ENCODE assay signal across 8 cellular contexts in genomic region chr12:124774054-124774461, GRCh38.
DNase-seq lines count a peak whose midpoint lies in the region; ATAC-seq and TF ChIP-seq lines count a peak whose summit lies in the region.

No MANE protein-coding gene starts in this region.

- no CpG with 5 or more reads among the region's 12 CpGs for WGBS in H9 (ENCODE audit: extremely low coverage, insufficient read length, low lambda C conversion rate)

- H2AFZ ChIP-seq in H9 (ENCODE audit: low read length) = no peak overlapping the region

- no peak for TF ChIP-seq CTCF in H9 (conservative IDR thresholded peaks at IDR 0.05)
- no peak for TF ChIP-seq CTCF in mesothelial cell of epicardium (IDR thresholded peaks at IDR 0.05; ENCODE audit: unreplicated experiment)

- no peaks in the 10 kb centered on the region for H3K27me3 ChIP-seq in H9 (ENCODE audit: insufficient read depth, low read length)

- no peak overlapping the region for H2BK12ac ChIP-seq in H9 (ENCODE audit: insufficient read length, low read depth, low read length)

- no peak overlapping the region for H4K5ac ChIP-seq in H9 (ENCODE audit: insufficient read length, low read depth, low read length)

- no peaks in the 10 kb centered on the region for H3K9me3 ChIP-seq in H9 (ENCODE audit: control insufficient read depth, low read depth, low read length)

- no peak overlapping the region for H3K56ac ChIP-seq in H9 (ENCODE audit: insufficient read length, low read depth, low read length)

- H4K91ac ChIP-seq in H9 (ENCODE audit: insufficient read length, low read depth, low read length) = no peak overlapping the region

- no peaks in the 10 kb centered on the region for H3K79me1 ChIP-seq in H9 (ENCODE audit: insufficient read depth, low read depth, low read length, poor library complexity, severe bottlenecking)

- H3K27me3 Mint-ChIP-seq in activated T-cell treated with anti-CD3 and anti-CD28 coated beads, Interleukin-2, amount 50 U/mL, for 4 hours (ENCODE audit: low read depth) = peaks cover 6% of the 10 kb centered on the region
- H3K27me3 Mint-ChIP-seq in natural killer cell treated with Interleukin-12 subunit alpha and Interleukin-12 subunit beta and Interleukin-15 and Interleukin-18, amount 100 ng/mL, for 72 hours = peaks cover 0 to 21% of the 10 kb centered on the region in 2 donors
- H3K27me3 Mint-ChIP-seq in H9 (ENCODE audit: low read depth) (peaks cover 26% of the 10 kb centered on the region), mesothelial cell of epicardium (ENCODE audit: low read depth) (peaks cover 7% of the 10 kb centered on the region)

- no peak overlapping the region for H2BK15ac ChIP-seq in H9 (ENCODE audit: low read depth, low read length)

- H3K27ac Mint-ChIP-seq in natural killer cell treated with Interleukin-12 subunit alpha and Interleukin-12 subunit beta and Interleukin-15 and Interleukin-18, amount 100 ng/mL, for 72 hours = peak overlapping the region; percentile 72 to 97
- H3K27ac Mint-ChIP-seq in H9 (no peak overlapping the region), mesothelial cell of epicardium (no peak overlapping the region)

- no peak overlapping the region for H2BK120ac ChIP-seq in H9 (ENCODE audit: low read depth, low read length, poor library complexity, severe bottlenecking)

- no peaks in the 10 kb centered on the region for H3K9me3 Mint-ChIP-seq in activated T-cell treated with anti-CD3 and anti-CD28 coated beads, Interleukin-2, amount 50 U/mL, for 4 hours
- no peaks in the 10 kb centered on the region for H3K9me3 Mint-ChIP-seq in natural killer cell treated with Interleukin-12 subunit alpha and Interleukin-12 subunit beta and Interleukin-15 and Interleukin-18, amount 100 ng/mL, for 72 hours
- H3K9me3 Mint-ChIP-seq in H9 (peaks cover 3% of the 10 kb centered on the region in 2 experiments; a peak in 2 of 5 replicates), mesothelial cell of epicardium (peaks cover 3% of the 10 kb centered on the region)

- no peaks in the 10 kb centered on the region for H3K36me3 Mint-ChIP-seq in activated T-cell treated with anti-CD3 and anti-CD28 coated beads, Interleukin-2, amount 50 U/mL, for 4 hours (ENCODE audit: insufficient read depth)
- peaks cover 6% of the 10 kb centered on the region for H3K36me3 Mint-ChIP-seq in natural killer cell treated with Interleukin-12 subunit alpha and Interleukin-12 subunit beta and Interleukin-15 and Interleukin-18, amount 100 ng/mL, for 72 hours
- peaks cover 0 to 4% (median 3%) of the 10 kb centered on the region in 3 experiments; a peak in 2 of 7 replicates for H3K36me3 Mint-ChIP-seq in H9 (ENCODE audit: insufficient read depth in 1 of 3, low read depth in 3 of 3)
- H3K36me3 Mint-ChIP-seq in mesothelial cell of epicardium = no peaks in the 10 kb centered on the region

- H2BK5ac ChIP-seq in H9 (ENCODE audit: insufficient read length, low read length) = no peak overlapping the region

- H3K4me3 Mint-ChIP-seq in activated T-cell treated with anti-CD3 and anti-CD28 coated beads, Interleukin-2, amount 50 U/mL, for 4 hours = peak overlapping the region; percentile 50
- H3K4me3 Mint-ChIP-seq in natural killer cell treated with Interleukin-12 subunit alpha and Interleukin-12 subunit beta and Interleukin-15 and Interleukin-18, amount 100 ng/mL, for 72 hours = peak overlapping the region; percentile 86
- H3K4me3 Mint-ChIP-seq in H9 (no peak overlapping the region), mesothelial cell of epicardium (no peak overlapping the region)

- no peaks in the 10 kb centered on the region; the same call in 1 of the 2 replicates for H3K4me1 ChIP-seq in H9 (ENCODE audit: insufficient read depth, low read length)

- no peak for DNase-seq in activated T-cell treated with anti-CD3 and anti-CD28 coated beads, Interleukin-2, amount 50 U/mL, for 4 hours
- no peak for DNase-seq in activated T-cell treated with anti-CD3 and anti-CD28 coated beads, Interleukin-2, amount 50 U/mL, for 1 hour
- DNase-seq in activated CD4-positive, alpha-beta T cell treated with anti-CD3 and anti-CD28 coated beads, Interleukin-2, amount 50 U/mL, for 48 hours = peak; percentile 39 to 46
- peak; percentile 84 for DNase-seq in natural killer cell treated with Interleukin-12 subunit alpha and Interleukin-12 subunit beta and Interleukin-15 and Interleukin-18, amount 100 ng/mL, for 72 hours (ENCODE audit: low spot score)
- DNase-seq in H9 = no peak
- DNase-seq in mesothelial cell of epicardium (ENCODE audit: low spot score in 2 of 2, unreplicated experiment in 2 of 2) = no peak
- no peak for DNase-seq in COLO829 (ENCODE audit: low spot score)

- no peaks in the 10 kb centered on the region for H3K79me2 ChIP-seq in H9 (ENCODE audit: insufficient read depth, low read length)

- H3K4ac ChIP-seq in H9 (ENCODE audit: low read depth, low read length) = no peak overlapping the region

- no peak overlapping the region for H3K27ac ChIP-seq in H9 (ENCODE audit: insufficient read length, low read depth, low read length)

- H3K9ac ChIP-seq in H9 (ENCODE audit: extremely low read depth, insufficient read length, low read length) = no peak overlapping the region

- no peaks in the 10 kb centered on the region for H3K23me2 ChIP-seq in H9 (ENCODE audit: insufficient read length, low read depth, low read length, poor library complexity, severe bottlenecking)

- H2BK20ac ChIP-seq in H9 (ENCODE audit: low read depth, low read length, poor library complexity, severe bottlenecking) = no peak overlapping the region

- no peak overlapping the region for H2AK5ac ChIP-seq in H9 (ENCODE audit: insufficient read length, low read length)

- no peaks in the 10 kb centered on the region for H4K20me1 ChIP-seq in H9 (ENCODE audit: control insufficient read depth, insufficient read depth, insufficient read length)

- H3K14ac ChIP-seq in H9 (ENCODE audit: insufficient read depth, low read length) = no peak overlapping the region

- no peak overlapping the region for H3K23ac ChIP-seq in H9 (ENCODE audit: insufficient read length, low read depth, low read length)

- H3K4me1 Mint-ChIP-seq in activated T-cell treated with anti-CD3 and anti-CD28 coated beads, Interleukin-2, amount 50 U/mL, for 4 hours (ENCODE audit: low read depth) = peaks cover 27% of the 10 kb centered on the region
- H3K4me1 Mint-ChIP-seq in natural killer cell treated with Interleukin-12 subunit alpha and Interleukin-12 subunit beta and Interleukin-15 and Interleukin-18, amount 100 ng/mL, for 72 hours (ENCODE audit: low read depth in 2 of 2) = peaks cover 22 to 43% of the 10 kb centered on the region in 2 donors
- H3K4me1 Mint-ChIP-seq in H9 (peaks cover 14 to 18% of the 10 kb centered on the region in 2 experiments), mesothelial cell of epicardium (peaks cover 7% of the 10 kb centered on the region)

- H3T11ph ChIP-seq in H9 (ENCODE audit: low read length) = no peak overlapping the region

- peak; percentile 1 to 9 for ATAC-seq in activated T-cell treated with anti-CD3 and anti-CD28 coated beads, Interleukin-2, amount 50 U/mL, for 4 hours
- ATAC-seq in HG02970 (IDR thresholded peaks at IDR 0.05; ENCODE audit: low FRiP score, unreplicated experiment) = peak; percentile 48
- peak; percentile 69 to 77 for ATAC-seq in natural killer cell treated with Interleukin-12 subunit alpha and Interleukin-12 subunit beta and Interleukin-15 and Interleukin-18, amount 100 ng/mL, for 72 hours

- no peak overlapping the region for H3K18ac ChIP-seq in H9 (ENCODE audit: insufficient read length, low read depth, low read length)

- no peak overlapping the region for H4K8ac ChIP-seq in H9 (replicated peaks; ENCODE audit: insufficient read length, low read depth, low read length)

- H3K4me2 ChIP-seq in H9 (ENCODE audit: insufficient read depth, insufficient read length, low read length) = no peak overlapping the region

Comparison
In these comparisons a context has a peak if more than half of its experiments do, and no peak if none do; other contexts are left out.
1. ATAC-seq: peak in every context shown above with its lines; median percentile 73 in natural killer cell treated with Interleukin-12 subunit alpha and Interleukin-12 subunit beta and Interleukin-15 and Interleukin-18, amount 100 ng/mL, for 72 hours; 48 in HG02970; 5 in activated T-cell treated with anti-CD3 and anti-CD28 coated beads, Interleukin-2, amount 50 U/mL, for 4 hours.
2. DNase-seq: peak in activated CD4-positive, alpha-beta T cell treated with anti-CD3 and anti-CD28 coated beads, Interleukin-2, amount 50 U/mL, for 48 hours (2 of 2) and natural killer cell treated with Interleukin-12 subunit alpha and Interleukin-12 subunit beta and Interleukin-15 and Interleukin-18, amount 100 ng/mL, for 72 hours (single experiment); none in activated T-cell treated with anti-CD3 and anti-CD28 coated beads, Interleukin-2, amount 50 U/mL, for 4 hours (single experiment), activated T-cell treated with anti-CD3 and anti-CD28 coated beads, Interleukin-2, amount 50 U/mL, for 1 hour (single experiment), H9 (single experiment), mesothelial cell of epicardium (0 of 2) and COLO829 (single experiment).
3. H3K4me3 Mint-ChIP-seq: peak in activated T-cell treated with anti-CD3 and anti-CD28 coated beads, Interleukin-2, amount 50 U/mL, for 4 hours (single experiment) and natural killer cell treated with Interleukin-12 subunit alpha and Interleukin-12 subunit beta and Interleukin-15 and Interleukin-18, amount 100 ng/mL, for 72 hours (single experiment); none in H9 (0 of 2) and mesothelial cell of epicardium (single experiment).
4. H3K27ac Mint-ChIP-seq: peak in natural killer cell treated with Interleukin-12 subunit alpha and Interleukin-12 subunit beta and Interleukin-15 and Interleukin-18, amount 100 ng/mL, for 72 hours (2 of 2); none in H9 (0 of 3) and mesothelial cell of epicardium (single experiment).